22 cellular contexts compared by ENCODE assay signal in the genomic region with DNA sequence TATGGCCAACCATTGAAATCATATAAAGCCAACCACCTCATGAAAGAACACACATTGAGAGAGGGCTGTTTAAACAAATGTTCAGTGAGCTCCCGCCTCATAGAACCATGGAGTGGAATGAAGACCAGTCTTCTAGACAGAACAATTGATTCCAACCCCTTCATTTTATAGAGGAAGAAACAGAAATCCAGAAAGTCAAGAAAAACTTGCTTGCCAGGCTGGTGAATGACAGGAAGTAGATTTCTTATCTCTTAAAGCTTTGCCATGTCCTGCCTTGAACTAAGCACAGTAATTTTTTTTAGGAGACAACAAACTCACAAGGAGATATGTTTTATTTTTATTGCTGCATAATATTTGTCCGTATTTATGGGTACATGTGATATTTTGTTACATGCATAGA.
"Had no signal": no experiment of that assay in that cellular context is flagged by ENCODE, and none has a peak within 500 bp of the region (broad histone marks: within the 10 kb centered on the region; RNA-seq: fewer than 3 reads in every experiment).

No MANE protein-coding gene starts in this region.

- H3K4me1 ChIP-seq: right lobe of liver, thyroid gland, upper lobe of right lung had no signal

- H3K27me3 ChIP-seq: right lobe of liver, suprapubic skin, thyroid gland, upper lobe of right lung, vagina had no signal

- H3K27ac Mint-ChIP-seq: endodermal cell; nephron; stimulated activated effector memory CD8-positive, alpha-beta T cell treated with anti-CD3 and anti-CD28 coated beads, Interleukin-12 subunit alpha, Interleukin-12 subunit beta, amount 100 ng/mL, for 72 hours had no signal

- DNase-seq: effector CD4-positive, alpha-beta T cell; endodermal cell; heart right ventricle; hypothalamus; kidney glomerular epithelial cell; mesendoderm; naive B cell; psoas muscle; retina; right lobe of liver; stimulated activated CD4-positive, alpha-beta T cell treated with anti-CD3 and anti-CD28 coated beads, Interleukin-4, amount 100 ng/mL, for 1 hour; stimulated activated CD8-positive, alpha-beta memory T cell treated with anti-CD3 and anti-CD28 coated beads, Interleukin-4, amount 100 ng/mL, for 48 hours; stimulated activated naive CD8-positive, alpha-beta T cell treated with anti-CD3 and anti-CD28 coated beads, Interleukin-15, Interleukin-2, amounts not matched to agents 100 U/mL and 50 U/mL, for 24 hours; thyroid gland; upper lobe of right lung had no signal

- H3K4me3 Mint-ChIP-seq: endodermal cell; naive B cell; nephron; stimulated activated effector memory CD8-positive, alpha-beta T cell treated with anti-CD3 and anti-CD28 coated beads, Interleukin-12 subunit alpha, Interleukin-12 subunit beta, amount 100 ng/mL, for 72 hours had no signal

- H3K4me3 ChIP-seq: heart right ventricle, psoas muscle, right lobe of liver, suprapubic skin, thyroid gland, upper lobe of right lung, vagina had no signal

- H3K36me3 Mint-ChIP-seq: stimulated activated effector memory CD8-positive, alpha-beta T cell treated with anti-CD3 and anti-CD28 coated beads, Interleukin-12 subunit alpha, Interleukin-12 subunit beta, amount 100 ng/mL, for 72 hours had no signal

- H3K9me3 ChIP-seq: right lobe of liver, suprapubic skin, thyroid gland, upper lobe of right lung, vagina had no signal

- FAIRE-seq: frontal cortex, islet of Langerhans had no signal

- H3K27ac ChIP-seq: heart right ventricle, psoas muscle, right lobe of liver, suprapubic skin, thyroid gland, upper lobe of right lung, vagina had no signal

- H3K36me3 ChIP-seq: heart right ventricle, right lobe of liver, suprapubic skin, thyroid gland, upper lobe of right lung, vagina had no signal

- H3K9me3 Mint-ChIP-seq: stimulated activated effector memory CD8-positive, alpha-beta T cell treated with anti-CD3 and anti-CD28 coated beads, Interleukin-12 subunit alpha, Interleukin-12 subunit beta, amount 100 ng/mL, for 72 hours had no signal

- ATAC-seq: esophagus mucosa; heart right ventricle; psoas muscle; right lobe of liver; stimulated activated effector memory CD8-positive, alpha-beta T cell treated with anti-CD3 and anti-CD28 coated beads, Interleukin-12 subunit alpha, Interleukin-12 subunit beta, amount 100 ng/mL, for 72 hours; stimulated activated naive CD8-positive, alpha-beta T cell treated with anti-CD3 and anti-CD28 coated beads, Interleukin-15, Interleukin-2, amounts not matched to agents 100 U/mL and 50 U/mL, for 24 hours; upper lobe of right lung had no signal
